ENCODE assay signal across 12 cellular contexts in the genomic region with DNA sequence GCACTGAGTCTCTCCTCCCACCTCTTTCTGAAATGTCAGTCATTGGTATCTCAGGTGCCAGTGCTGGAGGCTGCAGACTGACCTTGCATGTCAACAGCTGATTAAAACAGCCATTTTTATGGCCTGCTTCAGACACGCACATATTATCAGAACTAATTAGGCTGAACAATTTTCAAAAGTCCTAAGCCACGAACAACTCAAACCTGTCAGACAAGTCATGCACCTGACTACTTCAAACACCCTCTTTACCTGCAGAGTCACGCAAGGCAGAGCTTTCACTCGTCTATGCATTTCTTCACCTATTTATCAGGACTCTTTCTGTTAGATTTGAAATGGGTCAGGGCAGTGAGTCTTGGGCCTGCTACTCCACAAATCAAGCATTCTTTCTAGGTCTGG. TPM values are rescaled to one million over a fixed set of nuclear protein-coding genes. Genes with fewer than 3 reads are reported as not detected.
DNase-seq lines count a peak whose midpoint lies in the region; ATAC-seq and TF ChIP-seq lines count a peak whose summit lies in the region.
"Had no signal": no experiment of that assay in that cellular context is flagged by ENCODE, and none has a peak within 500 bp of the region (broad histone marks: within the 10 kb centered on the region; RNA-seq: fewer than 3 reads in every experiment).

No MANE protein-coding gene starts in this region.

- CTCF ChIA-PET in activated naive CD4-positive, alpha-beta T cell treated with anti-CD3 and anti-CD28 coated beads, Interleukin-2, amount 10 ng/mL, durations not matched to agents 7 days and 5 days (lab: Charles Lee) = interaction anchor here (1.0 to 14.2 kb wide), 5 partner anchors 10 to 151 kb away, joined by 3 to 197 read pairs (median 29); a partner anchor contains a TSS

- H3K36me3 ChIP-seq in Peyer's patch = peaks cover 0 to 33% (median 0%) of the 10 kb centered on the region in 3 donors
- peaks cover 0 to 44% (median 20%) of the 10 kb centered on the region in 4 donors for H3K36me3 ChIP-seq in upper lobe of left lung

- WGBS in upper lobe of left lung, 2 donors = 55 to 85% methylated on average over 4 of the region's 4 CpGs

- DNase-seq in activated naive CD4-positive, alpha-beta T cell treated with anti-CD3 and anti-CD28 coated beads, Interleukin-2, amount 10 ng/mL, durations not matched to agents 7 days and 5 days = no peak
- DNase-seq in activated naive CD4-positive, alpha-beta T cell treated with anti-CD3 and anti-CD28 coated beads, Interleukin-2, amount 50 U/mL, for 16 hours = no peak
- DNase-seq in Peyer's patch (no peak), left colon (no peak), upper lobe of left lung (peak in 1 of 2 donors; percentile 56), inferior parietal cortex (ENCODE audit: extremely low spot score) (no peak)
- DNase-seq in central memory CD4-positive, alpha-beta T cell = no peak
- DNase-seq: heart left ventricle; stimulated activated CD4-positive, alpha-beta T cell treated with anti-CD3 and anti-CD28 coated beads, Interleukin-2, amount 100 ng/mL, for 48 hours had no signal

- ATAC-seq in left colon (peak; percentile 46), upper lobe of left lung (ENCODE audit: low FRiP score in 2 of 2) (peak; percentile 17 to 78), HG02885 (IDR thresholded peaks at IDR 0.05; ENCODE audit: poor library complexity, unreplicated experiment) (no peak)
- ATAC-seq: natural killer cell treated with Interleukin-12 subunit alpha and Interleukin-12 subunit beta and Interleukin-15 and Interleukin-18, amount 100 ng/mL, for 72 hours had no signal

- no peaks in the 10 kb centered on the region for H3K27me3 Mint-ChIP-seq in activated naive CD4-positive, alpha-beta T cell treated with anti-CD3 and anti-CD28 coated beads, Interleukin-2, amount 10 ng/mL, durations not matched to agents 7 days and 5 days
- H3K27me3 Mint-ChIP-seq: natural killer cell treated with Interleukin-12 subunit alpha and Interleukin-12 subunit beta and Interleukin-15 and Interleukin-18, amount 100 ng/mL, for 72 hours had no signal

- H3K4me3 Mint-ChIP-seq in activated naive CD4-positive, alpha-beta T cell treated with anti-CD3 and anti-CD28 coated beads, Interleukin-2, amount 10 ng/mL, durations not matched to agents 7 days and 5 days = no peak overlapping the region
- H3K4me3 Mint-ChIP-seq: natural killer cell treated with Interleukin-12 subunit alpha and Interleukin-12 subunit beta and Interleukin-15 and Interleukin-18, amount 100 ng/mL, for 72 hours had no signal

- no peak overlapping the region for H3K4me3 ChIP-seq in Peyer's patch
- H3K4me3 ChIP-seq in upper lobe of left lung = peak overlapping the region in 1 of 4 donors; percentile 1
- H3K4me3 ChIP-seq: heart left ventricle had no signal

- TF ChIP-seq EP300 in upper lobe of left lung (IDR thresholded peaks at IDR 0.05) = peak in 2 of 4 donors; percentile 59 to 83

- peaks cover 17% of the 10 kb centered on the region for H3K4me1 Mint-ChIP-seq in activated naive CD4-positive, alpha-beta T cell treated with anti-CD3 and anti-CD28 coated beads, Interleukin-2, amount 10 ng/mL, durations not matched to agents 7 days and 5 days

- H3K27ac Mint-ChIP-seq in activated naive CD4-positive, alpha-beta T cell treated with anti-CD3 and anti-CD28 coated beads, Interleukin-2, amount 10 ng/mL, durations not matched to agents 7 days and 5 days = peak overlapping the region; percentile 4
- H3K27ac Mint-ChIP-seq: natural killer cell treated with Interleukin-12 subunit alpha and Interleukin-12 subunit beta and Interleukin-15 and Interleukin-18, amount 100 ng/mL, for 72 hours had no signal

- H3K9me3 Mint-ChIP-seq in activated naive CD4-positive, alpha-beta T cell treated with anti-CD3 and anti-CD28 coated beads, Interleukin-2, amount 10 ng/mL, durations not matched to agents 7 days and 5 days = no peaks in the 10 kb centered on the region
- H3K9me3 Mint-ChIP-seq: natural killer cell treated with Interleukin-12 subunit alpha and Interleukin-12 subunit beta and Interleukin-15 and Interleukin-18, amount 100 ng/mL, for 72 hours had no signal

- H3K9me3 ChIP-seq in Peyer's patch (no peaks in the 10 kb centered on the region), upper lobe of left lung (no peaks in the 10 kb centered on the region)
- H3K9me3 ChIP-seq: heart left ventricle had no signal

- H3K27ac ChIP-seq in Peyer's patch (peak overlapping the region in 3 of 4 donors; percentile 37 to 83 (median 64)), upper lobe of left lung (peak overlapping the region; percentile 72 to 82 (median 78))
- H3K27ac ChIP-seq: brain microvascular endothelial cell had no signal

- TF ChIP-seq CTCF in Peyer's patch (IDR thresholded peaks at IDR 0.05) (no peak), upper lobe of left lung (IDR thresholded peaks at IDR 0.05) (no peak)

- H3K4me1 ChIP-seq in Peyer's patch (peaks cover 0 to 24% (median 5%) of the 10 kb centered on the region in 4 donors), upper lobe of left lung (peaks cover 6 to 37% (median 22%) of the 10 kb centered on the region in 4 donors)

- intact Hi-C loops in left colon (cut with DNase I, micrococcal nuclease) = no loop called here

- TF ChIP-seq POLR2A in Peyer's patch (IDR thresholded peaks at IDR 0.05) (no peak), upper lobe of left lung (IDR thresholded peaks at IDR 0.05) (no peak)

- H3K36me3 Mint-ChIP-seq in activated naive CD4-positive, alpha-beta T cell treated with anti-CD3 and anti-CD28 coated beads, Interleukin-2, amount 10 ng/mL, durations not matched to agents 7 days and 5 days = peaks cover 26% of the 10 kb centered on the region
- H3K36me3 Mint-ChIP-seq: natural killer cell treated with Interleukin-12 subunit alpha and Interleukin-12 subunit beta and Interleukin-15 and Interleukin-18, amount 100 ng/mL, for 72 hours had no signal

- H3K27me3 ChIP-seq in Peyer's patch (no peaks in the 10 kb centered on the region), upper lobe of left lung (no peaks in the 10 kb centered on the region)
- H3K27me3 ChIP-seq: brain microvascular endothelial cell, heart left ventricle had no signal

RNA-seq across cellular contexts. Expression of a gene that starts 26.7 kb away (rescaled TPM):
- total RNA-seq in Peyer's patch = 100 to 1,000 TPM; 123 to 361 (median 213) TPM
- 10 to 100 TPM; 90.8 to 92.9 TPM for total RNA-seq in left colon
- 100 to 1,000 TPM in 2 of 6 donors, 10 to 100 TPM in 4; 78.0 to 289 (median 89.7) TPM for total RNA-seq in upper lobe of left lung

RNA-seq across cellular contexts. Expression of a gene that starts 53.5 kb away (rescaled TPM):
- total RNA-seq in Peyer's patch (10 to 100 TPM; 23.5 to 43.7 (median 32.2) TPM), left colon (10 to 100 TPM; 21.6 to 32.5 TPM), upper lobe of left lung (10 to 100 TPM; 16.7 to 43.0 (median 27.7) TPM)
